Comparison of ENCODE assay signal across 24 cellular contexts in the genomic region with DNA sequence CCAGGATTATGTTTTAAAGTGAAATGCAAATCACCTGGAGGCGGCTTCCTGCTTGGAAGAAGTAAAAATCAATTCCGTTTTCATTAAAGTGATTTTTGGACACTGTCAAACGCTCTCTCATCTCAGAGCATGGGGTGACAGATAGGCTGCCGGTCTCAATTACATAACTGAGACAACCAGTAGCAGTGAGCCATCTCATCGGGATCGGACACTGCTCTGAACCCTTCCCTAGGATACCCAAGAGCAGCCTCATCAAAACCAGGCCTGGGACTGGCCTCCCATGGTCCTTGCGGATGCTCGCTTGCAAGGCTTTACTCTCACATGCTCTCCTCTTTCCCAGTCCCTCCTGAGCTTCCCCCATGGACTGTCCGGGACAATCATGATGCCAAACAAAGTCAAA.
"Had no signal": no experiment of that assay in that cellular context is flagged by ENCODE, and none has a peak within 500 bp of the region (broad histone marks: within the 10 kb centered on the region; RNA-seq: fewer than 3 reads in every experiment).

No MANE protein-coding gene starts in this region.

- DNase-seq: cortex of kidney; effector memory CD8-positive, alpha-beta T cell; erythroblast; esophagus squamous epithelium; foreskin melanocyte; glutamatergic neuron; heart right ventricle; left lung; mammary epithelial cell; mesendoderm; midbrain; naive thymus-derived CD4-positive, alpha-beta T cell; stimulated activated CD4-positive, alpha-beta T cell treated with anti-CD3 and anti-CD28 coated beads, Interleukin-2, amount 100 ng/mL, for 24 hours; stimulated activated CD4-positive, alpha-beta T cell treated with anti-CD3 and anti-CD28 coated beads, Interleukin-4, amount 100 ng/mL, for 24 hours; stimulated activated naive CD4-positive, alpha-beta T cell treated with Interleukin-2 at 50 U/mL for 16 hours; stomach; thyroid gland; trophoblast cell had no signal

- H3K27ac ChIP-seq: esophagus squamous epithelium, left lung, neural progenitor cell, parathyroid adenoma, right atrium auricular region, thyroid gland, vagina had no signal

- ATAC-seq: effector memory CD8-positive, alpha-beta T cell; heart right ventricle; naive thymus-derived CD4-positive, alpha-beta T cell; sciatic nerve; stimulated activated effector memory CD8-positive, alpha-beta T cell treated with anti-CD3 and anti-CD28 coated beads, Interleukin-12 subunit alpha, Interleukin-12 subunit beta, amount 100 ng/mL, for 72 hours had no signal
